9 cellular contexts compared by ENCODE assay signal in genomic region chr4:156677136-156677535, GRCh38.
DNase-seq lines count a peak whose midpoint lies in the region; ATAC-seq and TF ChIP-seq lines count a peak whose summit lies in the region.
"Had no signal": no experiment of that assay in that cellular context is flagged by ENCODE, and none has a peak within 500 bp of the region (broad histone marks: within the 10 kb centered on the region; RNA-seq: fewer than 3 reads in every experiment).

No MANE protein-coding gene starts in this region.

- H3K4me1 ChIP-seq in DOHH2 (ENCODE audit: control insufficient read depth, low read length) (no peaks in the 10 kb centered on the region), left lung (no peaks in the 10 kb centered on the region)

- POLR2A ChIA-PET in HEK293T (lab: Yijun Ruan, JAX) = no interaction called here

- H3K27me3 ChIP-seq in DOHH2 (ENCODE audit: control insufficient read depth, low read length) = no peaks in the 10 kb centered on the region
- H3K27me3 ChIP-seq in left lung = no peaks in the 10 kb centered on the region
- H3K27me3 ChIP-seq: neutrophil had no signal

- no peaks in the 10 kb centered on the region for H3K9me3 ChIP-seq in DOHH2 (ENCODE audit: control insufficient read depth, insufficient read depth, low read length)
- H3K9me3 ChIP-seq in left lung = no peaks in the 10 kb centered on the region
- H3K9me3 ChIP-seq: neutrophil had no signal

- peak; percentile 73 for ATAC-seq in SK-N-SH treated with all-trans-retinoic acid at 6 μM for 48 hours
- peak; percentile 25 for ATAC-seq in left lung
- no peak for ATAC-seq in HG02798 (IDR thresholded peaks at IDR 0.05; ENCODE audit: poor library complexity, unreplicated experiment)

- no peaks in the 10 kb centered on the region for H3K9me2 ChIP-seq in DOHH2 (replicated peaks; ENCODE audit: control insufficient read depth, low read length)

- no peaks in the 10 kb centered on the region for H3K79me2 ChIP-seq in DOHH2 (ENCODE audit: control insufficient read depth, low read length)

- peak; percentile 31 for TF ChIP-seq CTCF in DOHH2 (IDR thresholded peaks at IDR 0.05; ENCODE audit: low read depth, low read length, poor library complexity, severe bottlenecking)
- TF ChIP-seq CTCF in left lung (IDR thresholded peaks at IDR 0.05) = no peak

- CTCF ChIA-PET in HEK293T (lab: Yijun Ruan, JAX) = no interaction called here

- H3K27ac ChIP-seq in DOHH2 (ENCODE audit: low read depth, low read length) (no peak overlapping the region), left lung (no peak overlapping the region)
- H3K27ac ChIP-seq: neutrophil had no signal

- H4K20me1 ChIP-seq in DOHH2 (ENCODE audit: control insufficient read depth, insufficient read depth, low read depth, low read length) = no peaks in the 10 kb centered on the region

- H3K4me2 ChIP-seq in DOHH2 (ENCODE audit: low read length) = no peak overlapping the region

- H3K4me3 ChIP-seq in DOHH2 (ENCODE audit: low read length) (no peak overlapping the region), left lung (no peak overlapping the region)

- intact Hi-C loops in left lung (cut with DNase I) = no loop called here

- H3K36me3 ChIP-seq in DOHH2 (ENCODE audit: control insufficient read depth, low read length) (no peaks in the 10 kb centered on the region), left lung (no peaks in the 10 kb centered on the region)
- H3K36me3 ChIP-seq: neutrophil had no signal

- DNase-seq in HEK293T (ENCODE audit: extremely low spot score) (peak; percentile 52), left lung (no peak), T-helper 1 cell (no peak), NCI-H1105 treated with DMSO at 0.1 percent for 48 hours (lab: John Stamatoyannopoulos, UW) (no peak)
- DNase-seq in activated CD8-positive, alpha-beta memory T cell treated with anti-CD3 and anti-CD28 coated beads for 24 hours = no peak

- H3F3A ChIP-seq in DOHH2 (ENCODE audit: control insufficient read depth, insufficient read depth) = no peaks in the 10 kb centered on the region

TF ChIP-seq in HEK293T, 16 proteins besides CTCF, POLR2A, EP300 and RAD21:
- no peak for TF ChIP-seq ELF4 (IDR thresholded peaks at IDR 0.05)
- no peak for TF ChIP-seq ARNT (IDR thresholded peaks at IDR 0.05)
- no peak for TF ChIP-seq ZNF384 (IDR thresholded peaks at IDR 0.05)
- TF ChIP-seq CTBP1 (IDR thresholded peaks at IDR 0.05; ENCODE audit: borderline replicate concordance) = no peak
- no peak for TF ChIP-seq NFRKB (IDR thresholded peaks at IDR 0.05)
- no peak for TF ChIP-seq FOXA1 (IDR thresholded peaks at IDR 0.05)
- TF ChIP-seq, protein P1, sequence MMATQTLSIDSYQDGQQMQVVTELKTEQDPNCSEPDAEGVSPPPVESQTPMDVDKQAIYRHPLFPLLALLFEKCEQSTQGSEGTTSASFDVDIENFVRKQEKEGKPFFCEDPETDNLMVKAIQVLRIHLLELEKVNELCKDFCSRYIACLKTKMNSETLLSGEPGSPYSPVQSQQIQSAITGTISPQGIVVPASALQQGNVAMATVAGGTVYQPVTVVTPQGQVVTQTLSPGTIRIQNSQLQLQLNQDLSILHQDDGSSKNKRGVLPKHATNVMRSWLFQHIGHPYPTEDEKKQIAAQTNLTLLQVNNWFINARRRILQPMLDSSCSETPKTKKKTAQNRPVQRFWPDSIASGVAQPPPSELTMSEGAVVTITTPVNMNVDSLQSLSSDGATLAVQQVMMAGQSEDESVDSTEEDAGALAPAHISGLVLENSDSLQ (IDR thresholded peaks at IDR 0.05) = no peak
- TF ChIP-seq FOXK2 (IDR thresholded peaks at IDR 0.05) = no peak
- no peak for TF ChIP-seq SP1 (IDR thresholded peaks at IDR 0.05)
- no peak for TF ChIP-seq BHLHE40 (IDR thresholded peaks at IDR 0.05; ENCODE audit: borderline replicate concordance)
- no peak for TF ChIP-seq FOXM1 (IDR thresholded peaks at IDR 0.05; ENCODE audit: borderline replicate concordance)
- no peak for TF ChIP-seq L3MBTL2 (conservative IDR thresholded peaks at IDR 0.05)
- no peak for TF ChIP-seq TARDBP (IDR thresholded peaks at IDR 0.05)
TF ChIP-seq in HEK293T: peak in this region for 0.

TF ChIP-seq in SK-N-SH treated with all-trans-retinoic acid at 6 μM for 48 hours, 23 proteins besides CTCF, POLR2A, EP300 and RAD21:
- TF ChIP-seq, protein P2, sequence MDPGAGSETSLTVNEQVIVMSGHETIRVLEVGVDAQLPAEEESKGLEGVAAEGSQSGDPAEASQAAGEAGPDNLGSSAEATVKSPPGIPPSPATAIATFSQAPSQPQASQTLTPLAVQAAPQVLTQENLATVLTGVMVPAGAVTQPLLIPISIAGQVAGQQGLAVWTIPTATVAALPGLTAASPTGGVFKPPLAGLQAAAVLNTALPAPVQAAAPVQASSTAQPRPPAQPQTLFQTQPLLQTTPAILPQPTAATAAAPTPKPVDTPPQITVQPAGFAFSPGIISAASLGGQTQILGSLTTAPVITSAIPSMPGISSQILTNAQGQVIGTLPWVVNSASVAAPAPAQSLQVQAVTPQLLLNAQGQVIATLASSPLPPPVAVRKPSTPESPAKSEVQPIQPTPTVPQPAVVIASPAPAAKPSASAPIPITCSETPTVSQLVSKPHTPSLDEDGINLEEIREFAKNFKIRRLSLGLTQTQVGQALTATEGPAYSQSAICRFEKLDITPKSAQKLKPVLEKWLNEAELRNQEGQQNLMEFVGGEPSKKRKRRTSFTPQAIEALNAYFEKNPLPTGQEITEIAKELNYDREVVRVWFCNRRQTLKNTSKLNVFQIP (CRISPR knock-in tag; IDR thresholded peaks at IDR 0.05; ENCODE audit: borderline replicate concordance, low read depth) = no peak
- TF ChIP-seq ARNTL (CRISPR knock-in tag; IDR thresholded peaks at IDR 0.05; ENCODE audit: borderline replicate concordance, low read depth) (no peak), ZFP3 (CRISPR knock-in tag; IDR thresholded peaks at IDR 0.05) (no peak), ESRRG (CRISPR knock-in tag; IDR thresholded peaks at IDR 0.05) (no peak), ZFP30 (CRISPR knock-in tag; IDR thresholded peaks at IDR 0.05) (no peak), TCF4 (CRISPR knock-in tag; IDR thresholded peaks at IDR 0.05; ENCODE audit: borderline replicate concordance) (no peak), CSRNP3 (CRISPR knock-in tag; IDR thresholded peaks at IDR 0.05) (no peak), ZC3H10 (CRISPR knock-in tag; IDR thresholded peaks at IDR 0.05) (no peak)
- TF ChIP-seq, protein P3, sequence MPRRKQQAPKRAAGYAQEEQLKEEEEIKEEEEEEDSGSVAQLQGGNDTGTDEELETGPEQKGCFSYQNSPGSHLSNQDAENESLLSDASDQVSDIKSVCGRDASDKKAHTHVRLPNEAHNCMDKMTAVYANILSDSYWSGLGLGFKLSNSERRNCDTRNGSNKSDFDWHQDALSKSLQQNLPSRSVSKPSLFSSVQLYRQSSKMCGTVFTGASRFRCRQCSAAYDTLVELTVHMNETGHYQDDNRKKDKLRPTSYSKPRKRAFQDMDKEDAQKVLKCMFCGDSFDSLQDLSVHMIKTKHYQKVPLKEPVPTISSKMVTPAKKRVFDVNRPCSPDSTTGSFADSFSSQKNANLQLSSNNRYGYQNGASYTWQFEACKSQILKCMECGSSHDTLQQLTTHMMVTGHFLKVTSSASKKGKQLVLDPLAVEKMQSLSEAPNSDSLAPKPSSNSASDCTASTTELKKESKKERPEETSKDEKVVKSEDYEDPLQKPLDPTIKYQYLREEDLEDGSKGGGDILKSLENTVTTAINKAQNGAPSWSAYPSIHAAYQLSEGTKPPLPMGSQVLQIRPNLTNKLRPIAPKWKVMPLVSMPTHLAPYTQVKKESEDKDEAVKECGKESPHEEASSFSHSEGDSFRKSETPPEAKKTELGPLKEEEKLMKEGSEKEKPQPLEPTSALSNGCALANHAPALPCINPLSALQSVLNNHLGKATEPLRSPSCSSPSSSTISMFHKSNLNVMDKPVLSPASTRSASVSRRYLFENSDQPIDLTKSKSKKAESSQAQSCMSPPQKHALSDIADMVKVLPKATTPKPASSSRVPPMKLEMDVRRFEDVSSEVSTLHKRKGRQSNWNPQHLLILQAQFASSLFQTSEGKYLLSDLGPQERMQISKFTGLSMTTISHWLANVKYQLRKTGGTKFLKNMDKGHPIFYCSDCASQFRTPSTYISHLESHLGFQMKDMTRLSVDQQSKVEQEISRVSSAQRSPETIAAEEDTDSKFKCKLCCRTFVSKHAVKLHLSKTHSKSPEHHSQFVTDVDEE (CRISPR knock-in tag; IDR thresholded peaks at IDR 0.05) = no peak
